In genomic region chr6:82240191-82240590, GRCh38 we compare ENCODE assay signal across 23 cellular contexts.
"Had no signal": no experiment of that assay in that cellular context is flagged by ENCODE, and none has a peak within 500 bp of the region (broad histone marks: within the 10 kb centered on the region; RNA-seq: fewer than 3 reads in every experiment).

No MANE protein-coding gene starts in this region.

- H3K27me3 ChIP-seq: body of pancreas, hepatocyte, neutrophil, pancreas had no signal

- H3K27me3 Mint-ChIP-seq: activated CD4-positive, alpha-beta memory T cell treated with anti-CD3 and anti-CD28 coated beads, Interleukin-2, amount 10 ng/mL, durations not matched to agents 7 days and 5 days; activated naive CD4-positive, alpha-beta T cell treated with anti-CD3 and anti-CD28 coated beads, Interleukin-2, amount 10 ng/mL, durations not matched to agents 7 days and 5 days; dendritic cell treated with granulocyte-macrophage colony-stimulating factor and Interleukin-4, amounts not matched to agents 40 ng/mL and 50 ng/mL, for 4 days; naive thymus-derived CD8-positive, alpha-beta T cell; type B pancreatic cell had no signal

- H3K9me3 ChIP-seq: body of pancreas, lower lobe of right lung, neutrophil, pancreas, psoas muscle, thoracic aorta had no signal

- H3K4me3 ChIP-seq: body of pancreas, hepatocyte, lower lobe of right lung, pancreas, psoas muscle, thoracic aorta had no signal

- H3K9me3 Mint-ChIP-seq: activated CD4-positive, alpha-beta memory T cell treated with anti-CD3 and anti-CD28 coated beads, Interleukin-2, amount 10 ng/mL, durations not matched to agents 7 days and 5 days; activated naive CD4-positive, alpha-beta T cell treated with anti-CD3 and anti-CD28 coated beads, Interleukin-2, amount 10 ng/mL, durations not matched to agents 7 days and 5 days; dendritic cell treated with granulocyte-macrophage colony-stimulating factor and Interleukin-4, amounts not matched to agents 40 ng/mL and 50 ng/mL, for 4 days; type B pancreatic cell had no signal

- H3K4me3 Mint-ChIP-seq: activated CD4-positive, alpha-beta memory T cell treated with anti-CD3 and anti-CD28 coated beads, Interleukin-2, amount 10 ng/mL, durations not matched to agents 7 days and 5 days; activated naive CD4-positive, alpha-beta T cell treated with anti-CD3 and anti-CD28 coated beads, Interleukin-2, amount 10 ng/mL, durations not matched to agents 7 days and 5 days; dendritic cell treated with granulocyte-macrophage colony-stimulating factor and Interleukin-4, amounts not matched to agents 40 ng/mL and 50 ng/mL, for 4 days; immature natural killer cell; mesothelial cell of epicardium; naive thymus-derived CD8-positive, alpha-beta T cell; type B pancreatic cell had no signal

- DNase-seq: activated CD4-positive, alpha-beta memory T cell treated with anti-CD3 and anti-CD28 coated beads, Interleukin-2, amount 10 ng/mL, durations not matched to agents 7 days and 5 days; activated CD4-positive, alpha-beta T cell treated with anti-CD3 and anti-CD28 coated beads for 48 hours; activated effector memory CD4-positive, alpha-beta T cell treated with anti-CD3 and anti-CD28 coated beads, Interleukin-2, amount 50 U/mL, for 16 hours; activated naive CD4-positive, alpha-beta T cell treated with anti-CD3 and anti-CD28 coated beads, Interleukin-2, amount 10 ng/mL, durations not matched to agents 7 days and 5 days; anterior cingulate cortex; body of pancreas; effector CD8-positive, alpha-beta T cell; glutamatergic neuron; immature natural killer cell; lower lobe of right lung; naive thymus-derived CD8-positive, alpha-beta T cell; pancreas; psoas muscle; right cardiac atrium; stimulated activated CD4-positive, alpha-beta T cell treated with anti-CD3 and anti-CD28 coated beads, Interleukin-4, amount 100 ng/mL, for 24 hours; stimulated activated naive CD4-positive, alpha-beta T cell treated with Interleukin-2 at 50 U/mL for 16 hours had no signal

- ATAC-seq: body of pancreas; left lobe of liver; lower lobe of right lung; naive thymus-derived CD8-positive, alpha-beta T cell; psoas muscle; right cardiac atrium had no signal

- H2AFZ ChIP-seq: hepatocyte had no signal

- H3K4me2 ChIP-seq: hepatocyte had no signal

- H3K27ac ChIP-seq: body of pancreas, hepatocyte, lower lobe of right lung, neutrophil, pancreas, psoas muscle, thoracic aorta had no signal

- H3K36me3 ChIP-seq: pancreas had no signal

- H3K27ac Mint-ChIP-seq: activated CD4-positive, alpha-beta memory T cell treated with anti-CD3 and anti-CD28 coated beads, Interleukin-2, amount 10 ng/mL, durations not matched to agents 7 days and 5 days; activated naive CD4-positive, alpha-beta T cell treated with anti-CD3 and anti-CD28 coated beads, Interleukin-2, amount 10 ng/mL, durations not matched to agents 7 days and 5 days; dendritic cell treated with granulocyte-macrophage colony-stimulating factor and Interleukin-4, amounts not matched to agents 40 ng/mL and 50 ng/mL, for 4 days; immature natural killer cell; mesothelial cell of epicardium; type B pancreatic cell had no signal
